ENCODE assay signal across 20 cellular contexts in genomic region chr5:134515801-134516200, GRCh38.
"Had no signal": no experiment of that assay in that cellular context is flagged by ENCODE, and none has a peak within 500 bp of the region (broad histone marks: within the 10 kb centered on the region; RNA-seq: fewer than 3 reads in every experiment).

No MANE protein-coding gene starts in this region.

- H3K9me3 ChIP-seq: adrenal gland, esophagus squamous epithelium, ovary, right lobe of liver, thoracic aorta, upper lobe of left lung had no signal

- H3K4me3 ChIP-seq: adrenal gland, esophagus squamous epithelium, ovary, right lobe of liver, thoracic aorta, upper lobe of left lung had no signal

- H3K9me3 Mint-ChIP-seq: activated B cell treated with CpG ODN at 0.5 μM for 24 hours; activated CD4-positive, alpha-beta memory T cell treated with anti-CD3 and anti-CD28 coated beads for 36 hours; activated naive CD4-positive, alpha-beta T cell treated with anti-CD3 and anti-CD28 coated beads, Interleukin-2, amount 50 U/mL, for 72 hours; activated T-helper 1 cell treated with anti-CD3 and anti-CD28 coated beads, Interleukin-12 subunit alpha, Interleukin-12 subunit beta, Interleukin-2, Interleukin-4 antibody, amounts not matched to agents 30 ng/mL and 10 ng/mL and 1 ng/mL, durations not matched to agents 14 hours and 24 hours and 36 hours; effector memory CD8-positive, alpha-beta T cell; naive B cell; stimulated activated effector memory CD8-positive, alpha-beta T cell treated with anti-CD3 and anti-CD28 coated beads, Interleukin-12 subunit alpha, Interleukin-12 subunit beta, amount 100 ng/mL, for 72 hours; T-helper 2 cell treated with Interferon-gamma antibody and Interleukin-4, amounts not matched to agents 5 μg/mL and 100 μg/mL, for 36 hours had no signal

- H3K27ac Mint-ChIP-seq: activated B cell treated with CpG ODN at 0.5 μM for 24 hours; activated CD4-positive, alpha-beta memory T cell treated with anti-CD3 and anti-CD28 coated beads for 36 hours; activated T-helper 1 cell treated with anti-CD3 and anti-CD28 coated beads, Interleukin-12 subunit alpha, Interleukin-12 subunit beta, Interleukin-2, Interleukin-4 antibody, amounts not matched to agents 30 ng/mL and 10 ng/mL and 1 ng/mL, durations not matched to agents 14 hours and 24 hours and 36 hours; effector memory CD8-positive, alpha-beta T cell; naive B cell; stimulated activated effector memory CD8-positive, alpha-beta T cell treated with anti-CD3 and anti-CD28 coated beads, Interleukin-12 subunit alpha, Interleukin-12 subunit beta, amount 100 ng/mL, for 72 hours; T-helper 2 cell treated with Interferon-gamma antibody and Interleukin-4, amounts not matched to agents 5 μg/mL and 100 μg/mL, for 36 hours had no signal

- H3K4me3 Mint-ChIP-seq: activated B cell treated with CpG ODN at 0.5 μM for 24 hours; activated CD4-positive, alpha-beta memory T cell treated with anti-CD3 and anti-CD28 coated beads for 36 hours; activated T-helper 1 cell treated with anti-CD3 and anti-CD28 coated beads, Interleukin-12 subunit alpha, Interleukin-12 subunit beta, Interleukin-2, Interleukin-4 antibody, amounts not matched to agents 30 ng/mL and 10 ng/mL and 1 ng/mL, durations not matched to agents 14 hours and 24 hours and 36 hours; effector memory CD8-positive, alpha-beta T cell; naive B cell; stimulated activated effector memory CD8-positive, alpha-beta T cell treated with anti-CD3 and anti-CD28 coated beads, Interleukin-12 subunit alpha, Interleukin-12 subunit beta, amount 100 ng/mL, for 72 hours; T-helper 2 cell treated with Interferon-gamma antibody and Interleukin-4, amounts not matched to agents 5 μg/mL and 100 μg/mL, for 36 hours had no signal

- DNase-seq: activated B cell treated with CpG ODN at 0.5 μM for 24 hours; activated CD4-positive, alpha-beta memory T cell treated with anti-CD3 and anti-CD28 coated beads for 36 hours; activated CD4-positive, alpha-beta T cell treated with anti-CD3 and anti-CD28 coated beads for 4 hours; activated gamma-delta T cell treated with Interleukin-2 at 50 U/mL for 16 hours; activated T-cell treated with anti-CD3 and anti-CD28 coated beads for 4 hours; adrenal gland; effector memory CD8-positive, alpha-beta T cell; esophagus squamous epithelium; left ventricle myocardium superior; naive B cell; ovary; right lobe of liver; small intestine; stimulated activated CD4-positive, alpha-beta T cell treated with anti-CD3 and anti-CD28 coated beads, Interleukin-4, amount 100 ng/mL, for 24 hours; upper lobe of left lung had no signal

- ATAC-seq: activated naive CD4-positive, alpha-beta T cell treated with anti-CD3 and anti-CD28 coated beads, Interleukin-2, amount 50 U/mL, for 72 hours; effector memory CD8-positive, alpha-beta T cell; left ventricle myocardium superior; right lobe of liver; stimulated activated effector memory CD8-positive, alpha-beta T cell treated with anti-CD3 and anti-CD28 coated beads, Interleukin-12 subunit alpha, Interleukin-12 subunit beta, amount 100 ng/mL, for 72 hours had no signal

- H3K27me3 ChIP-seq: adrenal gland, esophagus squamous epithelium, ovary, right lobe of liver, upper lobe of left lung had no signal

- H3K27me3 Mint-ChIP-seq: activated B cell treated with CpG ODN at 0.5 μM for 24 hours; activated CD4-positive, alpha-beta memory T cell treated with anti-CD3 and anti-CD28 coated beads for 36 hours; effector memory CD8-positive, alpha-beta T cell; naive B cell had no signal

- H3K36me3 Mint-ChIP-seq: activated CD4-positive, alpha-beta memory T cell treated with anti-CD3 and anti-CD28 coated beads for 36 hours; activated naive CD4-positive, alpha-beta T cell treated with anti-CD3 and anti-CD28 coated beads, Interleukin-2, amount 50 U/mL, for 72 hours; naive B cell; stimulated activated effector memory CD8-positive, alpha-beta T cell treated with anti-CD3 and anti-CD28 coated beads, Interleukin-12 subunit alpha, Interleukin-12 subunit beta, amount 100 ng/mL, for 72 hours had no signal

- H3K36me3 ChIP-seq: adrenal gland, esophagus squamous epithelium, ovary, right lobe of liver, thoracic aorta, upper lobe of left lung had no signal

- H3K27ac ChIP-seq: adrenal gland, esophagus squamous epithelium, ovary, right lobe of liver, thoracic aorta, upper lobe of left lung had no signal
